8 cellular contexts compared by ENCODE assay signal in the genomic region with DNA sequence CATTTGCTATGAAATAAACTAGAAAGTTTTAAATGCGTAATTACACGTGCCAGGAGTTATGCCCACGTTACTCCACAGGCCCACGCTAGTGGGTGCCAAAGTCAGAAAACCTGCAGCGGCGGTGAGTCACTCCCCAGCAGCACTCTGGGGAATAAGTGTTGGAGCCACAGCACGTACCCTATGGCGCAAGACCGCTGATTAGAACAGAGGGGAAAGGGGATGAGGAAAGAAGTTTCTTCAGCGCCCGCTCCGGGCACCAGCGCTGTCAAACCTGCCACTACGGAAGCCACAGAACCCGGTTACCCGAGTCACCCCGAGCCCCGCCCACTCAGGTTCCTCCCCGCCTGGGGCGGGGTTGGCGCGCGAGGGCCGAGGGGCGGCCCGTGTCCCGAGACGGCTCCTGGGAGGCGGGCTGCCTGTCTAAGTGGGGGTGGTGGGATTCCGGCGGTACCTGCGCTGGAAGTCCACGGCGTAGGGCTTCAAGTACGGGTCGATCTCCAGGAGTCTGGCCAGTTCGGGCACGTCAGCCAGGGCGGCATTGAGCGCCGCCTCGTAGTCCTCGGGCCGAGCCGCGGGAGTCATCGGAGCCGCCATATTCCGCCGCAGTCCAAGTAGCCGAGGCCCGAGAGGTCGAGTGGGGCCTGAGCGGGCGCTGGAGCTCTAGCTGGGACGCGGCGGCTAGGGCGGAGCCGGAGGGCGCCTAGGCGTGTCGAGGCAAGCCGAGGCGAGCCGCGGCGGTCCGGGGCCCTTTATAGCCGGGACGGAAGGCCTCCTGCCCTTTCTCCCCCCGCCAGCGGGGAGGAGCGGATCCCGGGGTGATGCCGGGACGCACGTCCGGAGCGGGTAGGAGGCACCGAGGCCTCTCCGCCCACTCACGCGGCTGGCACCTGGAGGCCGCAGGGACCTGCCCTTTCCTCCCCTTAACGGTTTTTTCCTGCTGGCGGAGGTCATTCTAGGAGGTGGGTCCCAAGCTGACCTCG. TPM values are rescaled to one million over a fixed set of nuclear protein-coding genes. Genes with fewer than 3 reads are reported as not detected.
DNase-seq lines count a peak whose midpoint lies in the region; ATAC-seq and TF ChIP-seq lines count a peak whose summit lies in the region.

TSS of gene GBE1 (minus strand) at position 722 of the 980 bp plus-strand sequence. CDS start at position 594, 128 bp downstream.

- no peaks in the 10 kb centered on the region for H3K27me3 ChIP-seq in kidney epithelial cell (ENCODE audit: control insufficient read depth, insufficient read depth, low read length)

- DNase-seq in AML-193 (lab: John Stamatoyannopoulos, UW) (peak; percentile 99 to 100), NCI-H460 (ENCODE audit: extremely low read depth, low read depth) (peak; percentile 93), cerebellum (ENCODE audit: low spot score) (peak; percentile 89), kidney epithelial cell (ENCODE audit: low read depth) (peak; percentile 75)
- peak; percentile 81 for DNase-seq in activated CD4-positive, alpha-beta T cell treated with anti-CD3 and anti-CD28 coated beads for 1 hour
- peak; percentile 86 for DNase-seq in stimulated activated CD4-positive, alpha-beta T cell treated with anti-CD3 and anti-CD28 coated beads, Interleukin-15, amount 100 ng/mL, for 48 hours (ENCODE audit: low read depth in 2 of 2)

- H3K4me3 ChIP-seq in kidney epithelial cell (ENCODE audit: low read depth, low read length), result peak within 1 kb of the TSS; percentile 75

- no peaks in the 10 kb centered on the region for H3K36me3 ChIP-seq in kidney epithelial cell (ENCODE audit: control insufficient read depth, insufficient read depth, low read length)

- ATAC-seq in GM19023 (IDR thresholded peaks at IDR 0.05; ENCODE audit: unreplicated experiment) (peak; percentile 91), HG03280 (IDR thresholded peaks at IDR 0.05; ENCODE audit: unreplicated experiment) (peak; percentile 89)

- peak; percentile 56 for TF ChIP-seq CTCF in kidney epithelial cell (IDR thresholded peaks at IDR 0.05; ENCODE audit: insufficient read depth, low read length, poor library complexity, severe bottlenecking)

RNA-seq across cellular contexts. Expression of gene GBE1, which starts in this region (rescaled TPM):
- total RNA-seq in NCI-H460 (2014; rRNA removed; shearing (Covaris generic)), result 77.1 and 78.5 TPM in 2 replicates
- polyA plus RNA-seq in NCI-H460 (2014; cell fraction: nucleus; rRNA removed), result 31.2 and 42.2 TPM in 2 replicates
- total RNA-seq in cerebellum, result 14.4 TPM
- 27.6 and 30.8 TPM in 2 replicates for total RNA-seq in kidney epithelial cell

Comparison
In these comparisons a context has a peak if more than half of its experiments do, and no peak if none do; other contexts are left out.
1. Peak in every context shown above with its lines: DNase-seq, ATAC-seq and H3K4me3 ChIP-seq.